20 cellular contexts compared by ENCODE assay signal in the genomic region with DNA sequence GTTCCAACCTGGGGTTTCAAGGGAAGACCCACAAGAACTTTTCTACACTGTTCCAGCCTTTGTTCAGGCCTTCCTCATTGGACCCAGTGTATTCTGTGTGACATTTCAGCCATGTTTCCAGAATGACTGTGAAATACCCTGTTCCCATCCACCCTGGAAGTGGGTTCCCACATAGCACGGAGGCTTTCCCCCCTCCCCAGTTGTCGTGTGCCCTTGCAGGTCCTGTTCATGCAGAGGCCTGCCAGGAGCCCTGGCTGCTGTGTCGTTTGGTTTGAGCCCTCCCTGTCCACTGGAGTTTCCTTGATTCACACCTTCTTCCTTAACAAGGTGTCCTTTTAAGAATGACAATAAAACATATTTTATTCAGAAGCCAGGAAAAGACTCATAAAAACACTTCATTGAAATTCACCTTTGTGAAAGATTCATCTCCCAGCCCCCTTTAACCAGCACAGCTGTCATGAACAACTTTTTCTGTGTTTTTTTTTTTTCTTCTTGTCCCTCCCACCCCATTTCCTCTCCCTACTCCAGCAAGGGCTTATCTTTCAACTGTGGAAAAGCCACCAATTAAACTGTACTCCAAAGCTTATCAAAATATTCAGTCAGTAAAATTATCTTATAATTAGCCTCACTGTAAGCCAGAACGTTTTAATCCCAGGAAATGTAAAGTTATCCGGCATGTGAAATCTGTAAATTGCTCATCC.
A peak's percentile ranks its signal among the peaks of the same experiment; 100 is the strongest.
DNase-seq lines count a peak whose midpoint lies in the region; FAIRE-seq and TF ChIP-seq lines count a peak whose summit lies in the region.
"Had no signal": no experiment of that assay in that cellular context is flagged by ENCODE, and none has a peak within 500 bp of the region (broad histone marks: within the 10 kb centered on the region; RNA-seq: fewer than 3 reads in every experiment).

No MANE protein-coding gene starts in this region.

- no peak overlapping the region for H4K5ac ChIP-seq in H1 (ENCODE audit: insufficient read length, low read depth, low read length)

- H3K14ac ChIP-seq in H1 (ENCODE audit: insufficient read length) = no peak overlapping the region

- peak overlapping the region; percentile 39 for H3K18ac ChIP-seq in H1 (ENCODE audit: extremely low read depth, low read length)

- no peak overlapping the region for H3K23ac ChIP-seq in H1 (ENCODE audit: insufficient read length)

- H3K9me3 Mint-ChIP-seq in HFFc6 = no peaks in the 10 kb centered on the region
- H3K9me3 Mint-ChIP-seq: CD4-positive, alpha-beta T cell had no signal

- no peak overlapping the region for H3K27ac ChIP-seq in H1 (ENCODE audit: low read depth, low read length)
- H3K27ac ChIP-seq in thymus (ENCODE audit: low read depth) = peak overlapping the region; percentile 72
- H3K27ac ChIP-seq: 22Rv1, Peyer's patch had no signal

- H3K4me1 ChIP-seq in H1 (replicated peaks in 1 of 4; ENCODE audit: control insufficient read depth in 3 of 4, insufficient read depth in 4 of 4, low read length in 3 of 4) (peaks cover 16 to 45% (median 39%) of the 10 kb centered on the region in 4 experiments), thymus (ENCODE audit: control insufficient read depth, insufficient read depth, low read length) (peaks cover 37% of the 10 kb centered on the region)
- H3K4me1 ChIP-seq: Peyer's patch had no signal

- H3K4ac ChIP-seq in H1 (replicated peaks; ENCODE audit: insufficient read length, low read depth, low read length) = peak overlapping the region; percentile 24

- no peak overlapping the region for H3K4me3 ChIP-seq in H1 (ENCODE audit: extremely low read depth in 1 of 4, insufficient read depth in 2 of 4, low read depth in 3 of 4, low read length in 4 of 4)
- H3K4me3 ChIP-seq in thymus (ENCODE audit: low read length) = no peak overlapping the region
- H3K4me3 ChIP-seq in lower leg skin (ENCODE audit: low read depth, poor library complexity, severe bottlenecking) = no peak overlapping the region
- H3K4me3 ChIP-seq: Peyer's patch had no signal

- H3K79me2 ChIP-seq in H1 (ENCODE audit: control insufficient read depth in 1 of 2, insufficient read depth in 2 of 2, low read length in 2 of 2) = no peaks in the 10 kb centered on the region

- TF ChIP-seq CTCF in H1 (IDR thresholded peaks at IDR 0.05; ENCODE audit: control extremely low read depth in 1 of 3, insufficient read depth in 1 of 3, low read depth in 1 of 3, low read length in 3 of 3) (no peak), HFFc6 (IDR thresholded peaks at IDR 0.05) (no peak), lower leg skin (IDR thresholded peaks at IDR 0.05) (no peak)

- no peak overlapping the region for H3K27ac Mint-ChIP-seq in HFFc6
- H3K27ac Mint-ChIP-seq: B cell; CD4-positive, alpha-beta T cell; T-helper 17 cell had no signal

- H3K4me2 ChIP-seq in H1 (ENCODE audit: insufficient read depth in 1 of 2, low read depth in 2 of 2, low read length in 2 of 2) = peak overlapping the region in 1 of 2 experiments; percentile 44; a peak in 1 of 4 replicates

- H2AFZ ChIP-seq in H1 (ENCODE audit: low read length) = no peak overlapping the region

- no peaks in the 10 kb centered on the region for H3K9me3 ChIP-seq in H1 (ENCODE audit: insufficient read depth in 2 of 2, low read depth in 1 of 2, low read length in 1 of 2)
- no peaks in the 10 kb centered on the region for H3K9me3 ChIP-seq in thymus (ENCODE audit: control insufficient read depth)
- H3K9me3 ChIP-seq: Peyer's patch had no signal

- no peaks in the 10 kb centered on the region for H3K36me3 Mint-ChIP-seq in HFFc6 (ENCODE audit: low read depth)

- TF ChIP-seq RAD21 in H1 (IDR thresholded peaks at IDR 0.05 in 1 of 2, conservative IDR thresholded peaks at IDR 0.05 in 1 of 2; ENCODE audit: low read depth in 2 of 2, low read length in 2 of 2) = no peak

- no peaks in the 10 kb centered on the region for H3K27me3 ChIP-seq in H1 (replicated peaks in 1 of 4; ENCODE audit: control insufficient read depth in 3 of 4, extremely low read depth in 1 of 4, insufficient read depth in 3 of 4, low read length in 3 of 4)
- H3K27me3 ChIP-seq in thymus (ENCODE audit: control insufficient read depth, insufficient read depth) = no peaks in the 10 kb centered on the region
- H3K27me3 ChIP-seq: Peyer's patch had no signal

- H3K23me2 ChIP-seq in H1 (ENCODE audit: low read depth, low read length) = no peaks in the 10 kb centered on the region; the same call in 1 of the 2 replicates

- TF ChIP-seq EP300 in H1 (IDR thresholded peaks at IDR 0.05; ENCODE audit: borderline replicate concordance in 1 of 2, low read depth in 2 of 2, low read length in 2 of 2) = no peak

- H3K79me1 ChIP-seq in H1 (ENCODE audit: low read depth, low read length) = 0 out of 2 replicates have a peak, but pooled peaks cover 3% of the 10 kb centered on the region

- no peak overlapping the region for H3K4me3 Mint-ChIP-seq in HFFc6
- H3K4me3 Mint-ChIP-seq: B cell; CD4-positive, alpha-beta T cell; T-helper 17 cell had no signal

- no peaks in the 10 kb centered on the region for H3K4me1 Mint-ChIP-seq in HFFc6 (ENCODE audit: low read depth)
- H3K4me1 Mint-ChIP-seq: B cell had no signal

- WGBS in H1 (ENCODE audit: extremely low coverage in 1 of 2, insufficient coverage in 1 of 2, insufficient read length in 1 of 2, insufficient replicate concordance in 2 of 2, low coverage in 1 of 2, low lambda C conversion rate in 2 of 2, missing lambda C conversion rate in 1 of 2), 2 experiments = 82% methylated on average over 5 of the region's 5 CpGs; no CpG with 5 or more reads in 1 of the 2 experiments
- 17% methylated on average over 5 of the region's 5 CpGs for WGBS in thymus
- WGBS in lower leg skin, 2 donors = 51 to 52% methylated on average over 5 of the region's 5 CpGs

- H3K56ac ChIP-seq in H1 (replicated peaks; ENCODE audit: insufficient read length, low read depth, low read length) = no peak overlapping the region

- no peak for FAIRE-seq in H1 (lab: Jason Lieb, UNC)

- H2BK12ac ChIP-seq in H1 (ENCODE audit: low read depth, low read length) = peak overlapping the region; percentile 100; the same call in 1 of the 2 replicates

- DNase-seq in NCI-H2171 treated with DMSO at 0.1 percent for 48 hours (lab: John Stamatoyannopoulos, UW) (peak; percentile 5), NCI-H2171 (lab: John Stamatoyannopoulos, UW) (no peak), NCI-H1105 treated with DMSO at 0.1 percent for 48 hours (lab: John Stamatoyannopoulos, UW) (peak; percentile 5), H1 (ENCODE audit: low read depth in 1 of 2, low spot score in 2 of 2) (no peak), HFFc6 (no peak), pons (ENCODE audit: low spot score) (no peak), lower leg skin (ENCODE audit: low spot score in 2 of 2) (no peak)
- DNase-seq: CD4-positive, alpha-beta T cell; DMS53; GOT3; IMR-90; NCI-H1048; NCI-H2081 treated with DMSO at 0.1 percent for 48 hours; NCI-H2227 treated with DMSO at 0.1 percent for 48 hours; Peyer's patch; SHP77; T-helper 17 cell had no signal

- no peak overlapping the region for H3K9ac ChIP-seq in H1 (replicated peaks in 1 of 4; ENCODE audit: extremely low read depth in 1 of 4, low read depth in 3 of 4, low read length in 3 of 4)

- H4K8ac ChIP-seq in H1 (ENCODE audit: extremely low read depth, insufficient read depth, low read length) = no peak overlapping the region

- TF ChIP-seq POLR2A in H1 (IDR thresholded peaks at IDR 0.05; ENCODE audit: control extremely low read depth in 1 of 2, low read depth in 2 of 2, low read length in 2 of 2) (no peak), lower leg skin (IDR thresholded peaks at IDR 0.05) (no peak)

- no peak overlapping the region for H2BK120ac ChIP-seq in H1 (replicated peaks; ENCODE audit: low read depth, low read length)

- H2BK5ac ChIP-seq in H1 (ENCODE audit: low read depth, low read length) = peak overlapping the region; percentile 80; the same call in 1 of the 2 replicates

- POLR2A ChIA-PET in H1 (lab: Charles Lee; ENCODE audit: partially characterized antibody) = interaction anchor here (1.5 kb wide), 1 partner anchor 11 kb away, joined by 3 read pairs; no protein-coding TSS in a partner anchor

- peak overlapping the region; percentile 98 for H2AK5ac ChIP-seq in H1 (ENCODE audit: low read depth, low read length)

- peaks cover 44% of the 10 kb centered on the region for H3K27me3 Mint-ChIP-seq in HFFc6 (ENCODE audit: insufficient read depth)
- H3K27me3 Mint-ChIP-seq: CD4-positive, alpha-beta T cell had no signal

- H4K20me1 ChIP-seq in H1 (replicated peaks in 1 of 2; ENCODE audit: control insufficient read depth in 1 of 2, insufficient read depth in 2 of 2, low read length in 2 of 2) = peaks cover 0 to 6% of the 10 kb centered on the region in 2 experiments

- intact Hi-C loops in lower leg skin (cut with DNase I; ENCODE audit: low total_unique reads) = no loop called here

- 0 out of 2 replicates have a peak overlapping the region, but pooled peaks have one; percentile 84 for H2BK20ac ChIP-seq in H1 (ENCODE audit: low read length)

- H3K36me3 ChIP-seq in H1 (ENCODE audit: control insufficient read depth in 2 of 4, insufficient read depth in 4 of 4, low read length in 3 of 4) = peaks cover 0 to 3% (median 0%) of the 10 kb centered on the region in 4 experiments; a peak in 1 of 8 replicates
- H3K36me3 ChIP-seq in thymus (ENCODE audit: control insufficient read depth, insufficient read depth) = no peaks in the 10 kb centered on the region
- H3K36me3 ChIP-seq: Peyer's patch had no signal

- H2BK15ac ChIP-seq in H1 (ENCODE audit: low read length) = no peak overlapping the region; the same call in none of the 2 replicates

- H4K91ac ChIP-seq in H1 (replicated peaks; ENCODE audit: insufficient read length, low read length) = peak overlapping the region; percentile 88

- CTCF ChIA-PET in H1 (lab: Charles Lee; ENCODE audit: partially characterized antibody) = interaction anchor here (1.5 to 6.8 kb wide), 2 partner anchors 15 to 27 kb away, joined by 7 to 58 read pairs; no protein-coding TSS in a partner anchor

TF ChIP-seq in H1, 55 proteins besides CTCF, POLR2A, EP300 and RAD21 (continues in another document):
- no peak for TF ChIP-seq SIX5 (IDR thresholded peaks at IDR 0.05; ENCODE audit: low read depth, low read length)
- TF ChIP-seq CREB1 (IDR thresholded peaks at IDR 0.05) = no peak
- TF ChIP-seq TAF7 (optimal IDR thresholded peaks at IDR 0.05; ENCODE audit: borderline replicate concordance, low read depth, low read length) = no peak
- TF ChIP-seq, protein P1, sequence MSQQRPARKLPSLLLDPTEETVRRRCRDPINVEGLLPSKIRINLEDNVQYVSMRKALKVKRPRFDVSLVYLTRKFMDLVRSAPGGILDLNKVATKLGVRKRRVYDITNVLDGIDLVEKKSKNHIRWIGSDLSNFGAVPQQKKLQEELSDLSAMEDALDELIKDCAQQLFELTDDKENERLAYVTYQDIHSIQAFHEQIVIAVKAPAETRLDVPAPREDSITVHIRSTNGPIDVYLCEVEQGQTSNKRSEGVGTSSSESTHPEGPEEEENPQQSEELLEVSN (IDR thresholded peaks at IDR 0.05) = no peak
- no peak for TF ChIP-seq GTF2F1 (IDR thresholded peaks at IDR 0.05; ENCODE audit: borderline replicate concordance, low read depth, low read length)
- TF ChIP-seq SAP30 (IDR thresholded peaks at IDR 0.05; ENCODE audit: insufficient read depth, insufficient replicate concordance, low read length) = no peak
- TF ChIP-seq POLR2AphosphoS5 (IDR thresholded peaks at IDR 0.05; ENCODE audit: low read depth, low read length) = no peak
- no peak for TF ChIP-seq MAFK (IDR thresholded peaks at IDR 0.05; ENCODE audit: low read depth, low read length)
- no peak for TF ChIP-seq BCL11A (IDR thresholded peaks at IDR 0.05; ENCODE audit: low read depth in 2 of 2, low read length in 2 of 2)

Comparison
In these comparisons a context has a peak if more than half of its experiments do, and no peak if none do; other contexts are left out.
1. DNase-seq: peak in NCI-H2171 treated with DMSO at 0.1 percent for 48 hours (single experiment) and NCI-H1105 treated with DMSO at 0.1 percent for 48 hours (single experiment); none in NCI-H2171 (single experiment), H1 (0 of 2), HFFc6 (single experiment), pons (single experiment) and lower leg skin (0 of 2).